ENCODE assay signal across 1 cellular context in genomic region chr14:53953828-53954550, GRCh38.
A peak's percentile ranks its signal among the peaks of the same experiment; 100 is the strongest.
TF ChIP-seq lines count a peak whose summit lies in the region.

No MANE protein-coding gene starts in this region.

TF ChIP-seq in HepG2, 621 proteins besides CTCF, POLR2A, EP300 and RAD21 (continued from another document and continues in another):
- TF ChIP-seq, protein P1, sequence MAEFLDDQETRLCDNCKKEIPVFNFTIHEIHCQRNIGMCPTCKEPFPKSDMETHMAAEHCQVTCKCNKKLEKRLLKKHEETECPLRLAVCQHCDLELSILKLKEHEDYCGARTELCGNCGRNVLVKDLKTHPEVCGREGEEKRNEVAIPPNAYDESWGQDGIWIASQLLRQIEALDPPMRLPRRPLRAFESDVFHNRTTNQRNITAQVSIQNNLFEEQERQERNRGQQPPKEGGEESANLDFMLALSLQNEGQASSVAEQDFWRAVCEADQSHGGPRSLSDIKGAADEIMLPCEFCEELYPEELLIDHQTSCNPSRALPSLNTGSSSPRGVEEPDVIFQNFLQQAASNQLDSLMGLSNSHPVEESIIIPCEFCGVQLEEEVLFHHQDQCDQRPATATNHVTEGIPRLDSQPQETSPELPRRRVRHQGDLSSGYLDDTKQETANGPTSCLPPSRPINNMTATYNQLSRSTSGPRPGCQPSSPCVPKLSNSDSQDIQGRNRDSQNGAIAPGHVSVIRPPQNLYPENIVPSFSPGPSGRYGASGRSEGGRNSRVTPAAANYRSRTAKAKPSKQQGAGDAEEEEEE (CRISPR knock-in tag; IDR thresholded peaks at IDR 0.05; ENCODE audit: borderline replicate concordance), result no peak
- TF ChIP-seq ZNF282 (IDR thresholded peaks at IDR 0.05; ENCODE audit: partially characterized antibody) (no peak), PCBP1 (IDR thresholded peaks at IDR 0.05; ENCODE audit: borderline replicate concordance, low read depth, low read length) (peak; percentile 82; the same call in 1 of the 2 replicates), ZNF672 (CRISPR knock-in tag; IDR thresholded peaks at IDR 0.05) (no peak), TFDP2 (CRISPR knock-in tag; IDR thresholded peaks at IDR 0.05) (0 out of 2 replicates have a peak, but pooled peaks have one; percentile 2), TBX2 (CRISPR knock-in tag; IDR thresholded peaks at IDR 0.05; ENCODE audit: borderline replicate concordance) (peak; percentile 46; the same call in 1 of the 2 replicates), POLR2G (IDR thresholded peaks at IDR 0.05; ENCODE audit: low read depth, low read length) (peak; percentile 25; the same call in 1 of the 2 replicates), ZNF207 (IDR thresholded peaks at IDR 0.05; ENCODE audit: borderline replicate concordance) (no peak), REXO4 (CRISPR knock-in tag; IDR thresholded peaks at IDR 0.05; ENCODE audit: borderline replicate concordance) (0 out of 2 replicates have a peak, but pooled peaks have one; percentile 62), JUNB (CRISPR knock-in tag; IDR thresholded peaks at IDR 0.05; ENCODE audit: borderline replicate concordance) (peak; percentile 23; the same call in 1 of the 2 replicates), FOXP1 (IDR thresholded peaks at IDR 0.05) (no peak), FOXP1 (CRISPR knock-in tag; IDR thresholded peaks at IDR 0.05) (no peak), KMT2A (CRISPR knock-in tag; IDR thresholded peaks at IDR 0.05) (peak; percentile 71), PATZ1 (CRISPR knock-in tag; IDR thresholded peaks at IDR 0.05) (no peak), AFF4 (CRISPR knock-in tag; IDR thresholded peaks at IDR 0.05) (peak; percentile 93), NCOA5 (CRISPR knock-in tag; IDR thresholded peaks at IDR 0.05) (no peak), SATB2 (CRISPR knock-in tag; IDR thresholded peaks at IDR 0.05) (no peak), RBFOX2 (IDR thresholded peaks at IDR 0.05; ENCODE audit: low read depth, low read length) (peak; percentile 77), ZC3H13 (CRISPR knock-in tag; IDR thresholded peaks at IDR 0.05) (peak; percentile 67; the same call in 1 of the 2 replicates), NR2F2 (IDR thresholded peaks at IDR 0.05; ENCODE audit: borderline replicate concordance, low read depth) (peak; percentile 5; the same call in 1 of the 2 replicates), CREBL2 (CRISPR knock-in tag; IDR thresholded peaks at IDR 0.05; ENCODE audit: borderline replicate concordance) (no peak), PITX1 (CRISPR knock-in tag; IDR thresholded peaks at IDR 0.05) (no peak; the same call in 1 of the 2 replicates), HDAC1 (CRISPR knock-in tag; IDR thresholded peaks at IDR 0.05) (no peak; the same call in 1 of the 2 replicates), ZNF350 (CRISPR knock-in tag; IDR thresholded peaks at IDR 0.05; ENCODE audit: borderline replicate concordance, low read depth) (no peak), KAT7 (CRISPR knock-in tag; IDR thresholded peaks at IDR 0.05; ENCODE audit: borderline replicate concordance) (peak; percentile 72), FOXC1 (CRISPR knock-in tag; IDR thresholded peaks at IDR 0.05; ENCODE audit: borderline replicate concordance) (no peak), YEATS2 (CRISPR knock-in tag; IDR thresholded peaks at IDR 0.05; ENCODE audit: borderline replicate concordance) (no peak), PLRG1 (conservative IDR thresholded peaks at IDR 0.05) (no peak), THAP9 (CRISPR knock-in tag; IDR thresholded peaks at IDR 0.05; ENCODE audit: borderline replicate concordance) (no peak), ZNF777 (CRISPR knock-in tag; IDR thresholded peaks at IDR 0.05) (peak; percentile 3; the same call in 1 of the 2 replicates), ZNF878 (CRISPR knock-in tag; IDR thresholded peaks at IDR 0.05) (peak; percentile 29; the same call in 1 of the 2 replicates), U2AF1 (optimal IDR thresholded peaks at IDR 0.05; ENCODE audit: low read depth, low read length) (peak; percentile 64), SMARCC2 (IDR thresholded peaks at IDR 0.05) (no peak)
- TF ChIP-seq, protein P2, sequence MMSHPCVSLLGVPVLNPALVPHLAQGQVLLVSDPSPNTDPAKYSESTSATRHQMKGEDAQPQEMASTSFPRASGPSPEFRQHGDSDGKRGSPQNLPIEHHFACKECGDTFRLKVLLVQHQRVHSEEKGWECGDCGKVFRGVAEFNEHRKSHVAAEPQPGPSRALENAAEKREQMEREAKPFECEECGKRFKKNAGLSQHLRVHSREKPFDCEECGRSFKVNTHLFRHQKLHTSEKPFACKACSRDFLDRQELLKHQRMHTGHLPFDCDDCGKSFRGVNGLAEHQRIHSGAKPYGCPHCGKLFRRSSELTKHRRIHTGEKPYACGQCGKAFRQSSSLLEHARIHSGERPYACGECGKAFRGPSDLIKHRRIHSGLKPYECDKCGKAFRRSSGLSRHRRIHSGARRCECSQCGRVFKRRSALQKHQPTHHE (CRISPR knock-in tag; IDR thresholded peaks at IDR 0.05; ENCODE audit: borderline replicate concordance), result no peak
- TF ChIP-seq, protein P3, sequence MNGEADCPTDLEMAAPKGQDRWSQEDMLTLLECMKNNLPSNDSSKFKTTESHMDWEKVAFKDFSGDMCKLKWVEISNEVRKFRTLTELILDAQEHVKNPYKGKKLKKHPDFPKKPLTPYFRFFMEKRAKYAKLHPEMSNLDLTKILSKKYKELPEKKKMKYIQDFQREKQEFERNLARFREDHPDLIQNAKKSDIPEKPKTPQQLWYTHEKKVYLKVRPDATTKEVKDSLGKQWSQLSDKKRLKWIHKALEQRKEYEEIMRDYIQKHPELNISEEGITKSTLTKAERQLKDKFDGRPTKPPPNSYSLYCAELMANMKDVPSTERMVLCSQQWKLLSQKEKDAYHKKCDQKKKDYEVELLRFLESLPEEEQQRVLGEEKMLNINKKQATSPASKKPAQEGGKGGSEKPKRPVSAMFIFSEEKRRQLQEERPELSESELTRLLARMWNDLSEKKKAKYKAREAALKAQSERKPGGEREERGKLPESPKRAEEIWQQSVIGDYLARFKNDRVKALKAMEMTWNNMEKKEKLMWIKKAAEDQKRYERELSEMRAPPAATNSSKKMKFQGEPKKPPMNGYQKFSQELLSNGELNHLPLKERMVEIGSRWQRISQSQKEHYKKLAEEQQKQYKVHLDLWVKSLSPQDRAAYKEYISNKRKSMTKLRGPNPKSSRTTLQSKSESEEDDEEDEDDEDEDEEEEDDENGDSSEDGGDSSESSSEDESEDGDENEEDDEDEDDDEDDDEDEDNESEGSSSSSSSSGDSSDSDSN (CRISPR knock-in tag; IDR thresholded peaks at IDR 0.05), result peak; percentile 74
- TF ChIP-seq, protein P4, sequence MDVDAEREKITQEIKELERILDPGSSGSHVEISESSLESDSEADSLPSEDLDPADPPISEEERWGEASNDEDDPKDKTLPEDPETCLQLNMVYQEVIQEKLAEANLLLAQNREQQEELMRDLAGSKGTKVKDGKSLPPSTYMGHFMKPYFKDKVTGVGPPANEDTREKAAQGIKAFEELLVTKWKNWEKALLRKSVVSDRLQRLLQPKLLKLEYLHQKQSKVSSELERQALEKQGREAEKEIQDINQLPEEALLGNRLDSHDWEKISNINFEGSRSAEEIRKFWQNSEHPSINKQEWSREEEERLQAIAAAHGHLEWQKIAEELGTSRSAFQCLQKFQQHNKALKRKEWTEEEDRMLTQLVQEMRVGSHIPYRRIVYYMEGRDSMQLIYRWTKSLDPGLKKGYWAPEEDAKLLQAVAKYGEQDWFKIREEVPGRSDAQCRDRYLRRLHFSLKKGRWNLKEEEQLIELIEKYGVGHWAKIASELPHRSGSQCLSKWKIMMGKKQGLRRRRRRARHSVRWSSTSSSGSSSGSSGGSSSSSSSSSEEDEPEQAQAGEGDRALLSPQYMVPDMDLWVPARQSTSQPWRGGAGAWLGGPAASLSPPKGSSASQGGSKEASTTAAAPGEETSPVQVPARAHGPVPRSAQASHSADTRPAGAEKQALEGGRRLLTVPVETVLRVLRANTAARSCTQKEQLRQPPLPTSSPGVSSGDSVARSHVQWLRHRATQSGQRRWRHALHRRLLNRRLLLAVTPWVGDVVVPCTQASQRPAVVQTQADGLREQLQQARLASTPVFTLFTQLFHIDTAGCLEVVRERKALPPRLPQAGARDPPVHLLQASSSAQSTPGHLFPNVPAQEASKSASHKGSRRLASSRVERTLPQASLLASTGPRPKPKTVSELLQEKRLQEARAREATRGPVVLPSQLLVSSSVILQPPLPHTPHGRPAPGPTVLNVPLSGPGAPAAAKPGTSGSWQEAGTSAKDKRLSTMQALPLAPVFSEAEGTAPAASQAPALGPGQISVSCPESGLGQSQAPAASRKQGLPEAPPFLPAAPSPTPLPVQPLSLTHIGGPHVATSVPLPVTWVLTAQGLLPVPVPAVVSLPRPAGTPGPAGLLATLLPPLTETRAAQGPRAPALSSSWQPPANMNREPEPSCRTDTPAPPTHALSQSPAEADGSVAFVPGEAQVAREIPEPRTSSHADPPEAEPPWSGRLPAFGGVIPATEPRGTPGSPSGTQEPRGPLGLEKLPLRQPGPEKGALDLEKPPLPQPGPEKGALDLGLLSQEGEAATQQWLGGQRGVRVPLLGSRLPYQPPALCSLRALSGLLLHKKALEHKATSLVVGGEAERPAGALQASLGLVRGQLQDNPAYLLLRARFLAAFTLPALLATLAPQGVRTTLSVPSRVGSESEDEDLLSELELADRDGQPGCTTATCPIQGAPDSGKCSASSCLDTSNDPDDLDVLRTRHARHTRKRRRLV (CRISPR knock-in tag; IDR thresholded peaks at IDR 0.05), result 0 out of 2 replicates have a peak, but pooled peaks have one; percentile 38
